Comparison of ENCODE assay signal across 11 cellular contexts in genomic region chrX:106170318-106170717, GRCh38. TPM values are rescaled to one million over a fixed set of nuclear protein-coding genes. Genes with fewer than 3 reads are reported as not detected.
DNase-seq lines count a peak whose midpoint lies in the region; ATAC-seq and TF ChIP-seq lines count a peak whose summit lies in the region.
"Had no signal": no experiment of that assay in that cellular context is flagged by ENCODE, and none has a peak within 500 bp of the region (broad histone marks: within the 10 kb centered on the region; RNA-seq: fewer than 3 reads in every experiment).

No MANE protein-coding gene starts in this region.

- no peak for ATAC-seq in natural killer cell
- no peak for ATAC-seq in HG03460 (IDR thresholded peaks at IDR 0.05; ENCODE audit: unreplicated experiment)

- TF ChIP-seq CTCF in LNCaP clone FGC (IDR thresholded peaks at IDR 0.05; ENCODE audit: control insufficient read depth, extremely low read depth, insufficient read depth) (peak; percentile 54), choroid plexus epithelial cell (conservative IDR thresholded peaks at IDR 0.05; ENCODE audit: low read depth, low read length) (peak; percentile 64), nephron progenitor cell (IDR thresholded peaks at IDR 0.05) (peak; percentile 44), natural killer cell (IDR thresholded peaks at IDR 0.05) (no peak)

- H3K4me3 ChIP-seq in LNCaP clone FGC (ENCODE audit: low read depth, low read length) = no peak overlapping the region
- no peak overlapping the region for H3K4me3 ChIP-seq in choroid plexus epithelial cell (ENCODE audit: low read depth, low read length)

- H3K4me1 Mint-ChIP-seq in nephron progenitor cell = peaks cover 6% of the 10 kb centered on the region
- no peaks in the 10 kb centered on the region for H3K4me1 Mint-ChIP-seq in natural killer cell
- H3K4me1 Mint-ChIP-seq: naive B cell had no signal

- no peak overlapping the region for H3K4me3 Mint-ChIP-seq in nephron progenitor cell
- no peak overlapping the region for H3K4me3 Mint-ChIP-seq in natural killer cell
- H3K4me3 Mint-ChIP-seq: dendritic cell treated with granulocyte-macrophage colony-stimulating factor and Interleukin-4, amounts not matched to agents 40 ng/mL and 50 ng/mL, for 4 days; naive B cell had no signal

- intact Hi-C loops in natural killer cell (cut with micrococcal nuclease) = no loop called here

- H3K27ac Mint-ChIP-seq in nephron progenitor cell (no peak overlapping the region), natural killer cell (no peak overlapping the region)
- H3K27ac Mint-ChIP-seq: dendritic cell treated with granulocyte-macrophage colony-stimulating factor and Interleukin-4, amounts not matched to agents 40 ng/mL and 50 ng/mL, for 4 days; naive B cell had no signal

- no peaks in the 10 kb centered on the region for H3K27me3 Mint-ChIP-seq in nephron progenitor cell (ENCODE audit: low read depth, poor library complexity)
- H3K27me3 Mint-ChIP-seq in natural killer cell (ENCODE audit: low read depth in 2 of 2) = peaks cover 0 to 5% of the 10 kb centered on the region in 2 donors
- H3K27me3 Mint-ChIP-seq: dendritic cell treated with granulocyte-macrophage colony-stimulating factor and Interleukin-4, amounts not matched to agents 40 ng/mL and 50 ng/mL, for 4 days; naive B cell had no signal

- H3K36me3 Mint-ChIP-seq in nephron progenitor cell (ENCODE audit: low read depth) = no peaks in the 10 kb centered on the region
- no peaks in the 10 kb centered on the region for H3K36me3 Mint-ChIP-seq in natural killer cell
- H3K36me3 Mint-ChIP-seq: naive B cell had no signal

- H3K27ac ChIP-seq in caudate nucleus (ENCODE audit: low read depth, low read length) = no peak overlapping the region

- DNase-seq in DMS114 treated with DMSO at 0.1 percent for 48 hours (lab: John Stamatoyannopoulos, UW; ENCODE audit: unreplicated experiment) (peak; percentile 19), LNCaP clone FGC (ENCODE audit: low read depth) (no peak), choroid plexus epithelial cell (ENCODE audit: low read depth) (peak; percentile 73), nephron progenitor cell (no peak), caudate nucleus (lab: John Stamatoyannopoulos, UW) (no peak), natural killer cell (no peak)
- DNase-seq in activated CD4-positive, alpha-beta T cell treated with anti-CD3 and anti-CD28 coated beads, Interleukin-2, amount 50 U/mL, for 4 hours = no peak
- DNase-seq: naive B cell, NCI-H1092 had no signal

- peaks cover 10% of the 10 kb centered on the region for H3K9me3 Mint-ChIP-seq in nephron progenitor cell
- no peaks in the 10 kb centered on the region for H3K9me3 Mint-ChIP-seq in natural killer cell
- H3K9me3 Mint-ChIP-seq: dendritic cell treated with granulocyte-macrophage colony-stimulating factor and Interleukin-4, amounts not matched to agents 40 ng/mL and 50 ng/mL, for 4 days had no signal

RNA-seq across cellular contexts. Expression of gene PWWP3B, which starts 2.2 kb away (rescaled TPM):
- not detected for total RNA-seq in natural killer cell

Comparison
In these comparisons a context has a peak if more than half of its experiments do, and no peak if none do; other contexts are left out.
1. DNase-seq: peak in DMS114 treated with DMSO at 0.1 percent for 48 hours (single experiment) and choroid plexus epithelial cell (single experiment); none in LNCaP clone FGC (single experiment), nephron progenitor cell (single experiment), caudate nucleus (0 of 61), activated CD4-positive, alpha-beta T cell treated with anti-CD3 and anti-CD28 coated beads, Interleukin-2, amount 50 U/mL, for 4 hours (0 of 2) and natural killer cell (single experiment).